Comparison of ENCODE assay signal across 8 cellular contexts in the genomic region with DNA sequence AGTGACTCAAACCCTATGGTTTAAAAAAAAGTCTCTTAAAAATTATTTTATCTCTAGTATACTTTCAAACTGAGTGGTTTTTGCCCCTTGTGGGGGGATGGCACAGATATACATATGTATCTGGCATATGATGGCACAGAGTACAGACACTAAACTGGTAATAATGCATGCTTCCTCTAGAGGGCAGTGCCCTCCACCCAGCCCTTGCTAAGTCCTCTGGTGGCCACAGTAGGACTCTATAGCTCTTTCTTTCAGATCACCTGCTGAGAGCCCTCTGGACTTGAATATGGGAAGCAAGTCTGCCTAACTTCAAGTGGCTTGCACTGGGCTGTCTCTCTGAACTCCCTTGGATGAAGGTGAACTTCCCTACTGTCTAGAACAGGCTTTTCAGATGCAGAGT.
DNase-seq lines count a peak whose midpoint lies in the region; ATAC-seq and TF ChIP-seq lines count a peak whose summit lies in the region.

No MANE protein-coding gene starts in this region.

- CTCF ChIA-PET in CD4-positive, alpha-beta T cell (lab: Charles Lee) = no interaction called here
- CTCF ChIA-PET in RWPE1 (lab: Yijun Ruan, JAX) = interaction anchor here (0.6 kb wide), 1 partner anchor 12 kb away, joined by 8 read pairs; no protein-coding TSS in a partner anchor

- peak; percentile 48 for ATAC-seq in CD4-positive, alpha-beta T cell (ENCODE audit: poor library complexity)
- ATAC-seq in GM18861 (IDR thresholded peaks at IDR 0.05; ENCODE audit: unreplicated experiment) (peak; percentile 84), HG03103 (IDR thresholded peaks at IDR 0.05; ENCODE audit: low read depth, unreplicated experiment) (peak; percentile 97), esophagus mucosa (peak; percentile 70)
- ATAC-seq in stimulated activated effector memory CD8-positive, alpha-beta T cell treated with anti-CD3 and anti-CD28 coated beads, Interleukin-12 subunit alpha, Interleukin-12 subunit beta, amount 100 ng/mL, for 72 hours = peak; percentile 70

- intact Hi-C loops in CD4-positive, alpha-beta T cell (cut with DNase I, micrococcal nuclease) = no loop called here

- no peak overlapping the region for H3K27ac Mint-ChIP-seq in CD4-positive, alpha-beta T cell
- H3K27ac Mint-ChIP-seq in stimulated activated effector memory CD8-positive, alpha-beta T cell treated with anti-CD3 and anti-CD28 coated beads, Interleukin-12 subunit alpha, Interleukin-12 subunit beta, amount 100 ng/mL, for 72 hours = no peak overlapping the region

- H3K36me3 Mint-ChIP-seq in CD4-positive, alpha-beta T cell (ENCODE audit: low read depth) = no peaks in the 10 kb centered on the region
- H3K36me3 Mint-ChIP-seq in stimulated activated effector memory CD8-positive, alpha-beta T cell treated with anti-CD3 and anti-CD28 coated beads, Interleukin-12 subunit alpha, Interleukin-12 subunit beta, amount 100 ng/mL, for 72 hours = no peaks in the 10 kb centered on the region

- no peaks in the 10 kb centered on the region for H3K9me3 ChIP-seq in CD4-positive, alpha-beta T cell (ENCODE audit: control insufficient read depth, low read length)

- no peak for DNase-seq in CD4-positive, alpha-beta T cell
- DNase-seq in RWPE1 (ENCODE audit: low spot score) (peak; percentile 1), activated gamma-delta T cell (lab: John Stamatoyannopoulos, UW) (no peak), ecto neural progenitor cell (ENCODE audit: low spot score) (no peak)
- DNase-seq in stimulated activated effector memory CD8-positive, alpha-beta T cell treated with anti-CD3 and anti-CD28 coated beads, Interleukin-12 subunit alpha, Interleukin-12 subunit beta, amount 100 ng/mL, for 72 hours (ENCODE audit: low spot score in 2 of 2) = peak; percentile 2 to 43

- no peak overlapping the region for H3K27ac ChIP-seq in CD4-positive, alpha-beta T cell (ENCODE audit: low read depth, low read length)
- no peak overlapping the region for H3K27ac ChIP-seq in RWPE1

- H3K9me3 Mint-ChIP-seq in CD4-positive, alpha-beta T cell = no peaks in the 10 kb centered on the region
- H3K9me3 Mint-ChIP-seq in stimulated activated effector memory CD8-positive, alpha-beta T cell treated with anti-CD3 and anti-CD28 coated beads, Interleukin-12 subunit alpha, Interleukin-12 subunit beta, amount 100 ng/mL, for 72 hours = no peaks in the 10 kb centered on the region

- no peak overlapping the region for H3K4me3 Mint-ChIP-seq in CD4-positive, alpha-beta T cell
- H3K4me3 Mint-ChIP-seq in stimulated activated effector memory CD8-positive, alpha-beta T cell treated with anti-CD3 and anti-CD28 coated beads, Interleukin-12 subunit alpha, Interleukin-12 subunit beta, amount 100 ng/mL, for 72 hours = no peak overlapping the region

- no peak for TF ChIP-seq CTCF in CD4-positive, alpha-beta T cell (IDR thresholded peaks at IDR 0.05)
- no peak for TF ChIP-seq CTCF in RWPE1 (conservative IDR thresholded peaks at IDR 0.05; ENCODE audit: low read depth)

- POLR2A ChIA-PET in CD4-positive, alpha-beta T cell (lab: Charles Lee) = no interaction called here
- POLR2A ChIA-PET in RWPE1 (lab: Yijun Ruan, JAX; ENCODE audit: low non-redundant PET) = no interaction called here

- peaks cover 4% of the 10 kb centered on the region for H3K4me1 Mint-ChIP-seq in CD4-positive, alpha-beta T cell (ENCODE audit: low read depth)
- H3K4me1 Mint-ChIP-seq in stimulated activated effector memory CD8-positive, alpha-beta T cell treated with anti-CD3 and anti-CD28 coated beads, Interleukin-12 subunit alpha, Interleukin-12 subunit beta, amount 100 ng/mL, for 72 hours = peaks cover 4% of the 10 kb centered on the region

- peaks cover 17% of the 10 kb centered on the region for H3K27me3 Mint-ChIP-seq in CD4-positive, alpha-beta T cell

- H3K27me3 ChIP-seq in CD4-positive, alpha-beta T cell (ENCODE audit: control insufficient read depth, insufficient read depth, low read length) = no peaks in the 10 kb centered on the region

Comparison
In these comparisons a context has a peak if more than half of its experiments do, and no peak if none do; other contexts are left out.
1. DNase-seq: peak in RWPE1 (single experiment) and stimulated activated effector memory CD8-positive, alpha-beta T cell treated with anti-CD3 and anti-CD28 coated beads, Interleukin-12 subunit alpha, Interleukin-12 subunit beta, amount 100 ng/mL, for 72 hours (2 of 2); none in CD4-positive, alpha-beta T cell (0 of 10), activated gamma-delta T cell (single experiment) and ecto neural progenitor cell (single experiment).
2. Peak in every context shown above with its lines, with median percentiles within 50 percentile points of each other: ATAC-seq.